In the genomic region with DNA sequence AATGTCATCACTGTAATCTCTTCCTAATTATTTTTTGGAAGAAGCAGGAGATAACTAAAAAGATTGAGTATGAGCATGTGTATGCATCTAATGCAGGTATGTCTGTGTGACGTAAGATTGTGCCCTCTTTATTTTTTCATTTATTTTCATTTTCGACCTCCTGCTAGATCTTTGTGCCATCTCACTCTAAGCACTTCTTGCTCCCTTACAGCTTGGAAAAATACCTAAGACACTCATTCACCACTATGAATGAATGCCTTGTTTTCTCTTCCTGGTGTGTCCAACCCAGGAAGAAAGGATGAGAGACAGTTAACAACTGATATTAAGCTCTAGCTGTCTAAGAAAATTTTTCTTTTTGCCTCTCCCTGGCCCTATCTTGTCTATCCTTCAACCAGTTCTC, we compare ENCODE assay signal across 14 cellular contexts.
"Had no signal": no experiment of that assay in that cellular context is flagged by ENCODE, and none has a peak within 500 bp of the region (broad histone marks: within the 10 kb centered on the region; RNA-seq: fewer than 3 reads in every experiment).

No MANE protein-coding gene starts in this region.

- ATAC-seq: activated CD8-positive, alpha-beta memory T cell treated with anti-CD3 and anti-CD28 coated beads, Interleukin-2, amount 10 ng/mL, durations not matched to agents 7 days and 5 days; lower lobe of right lung; natural killer cell treated with Interleukin-12 subunit alpha and Interleukin-12 subunit beta and Interleukin-15 and Interleukin-18, amount 100 ng/mL, for 72 hours; stimulated activated naive B cell treated with anti-CD40 and anti-IgM and Interleukin-4, amounts not matched to agents 10 μg/mL and 1 μg/mL and 100 μg/mL, for 72 hours; upper lobe of right lung had no signal

- DNase-seq: activated CD4-positive, alpha-beta memory T cell treated with anti-CD3 and anti-CD28 coated beads, Interleukin-2, amount 10 ng/mL, durations not matched to agents 7 days and 5 days; activated CD4-positive, alpha-beta T cell treated with anti-CD3 and anti-CD28 coated beads for 48 hours; activated CD4-positive, CD25-positive, alpha-beta regulatory T cell; activated CD8-positive, alpha-beta memory T cell treated with anti-CD3 and anti-CD28 coated beads, Interleukin-2, amount 10 ng/mL, durations not matched to agents 7 days and 5 days; glutamatergic neuron; hypothalamus; islet precursor cell; lower lobe of right lung; sigmoid colon; spleen; stimulated activated naive B cell treated with anti-CD40 and anti-IgM and Interleukin-4, amounts not matched to agents 10 μg/mL and 1 μg/mL and 100 μg/mL, for 72 hours; upper lobe of right lung had no signal

- H3K27ac ChIP-seq: lower lobe of right lung, parathyroid adenoma, sigmoid colon, spleen, upper lobe of right lung had no signal

- H3K9me3 ChIP-seq: lower lobe of right lung, sigmoid colon, spleen, upper lobe of right lung had no signal

- H3K4me1 ChIP-seq: lower lobe of right lung, parathyroid adenoma, sigmoid colon, spleen, upper lobe of right lung had no signal

- H3K4me3 ChIP-seq: lower lobe of right lung, sigmoid colon, spleen, upper lobe of right lung had no signal

- H3K36me3 ChIP-seq: lower lobe of right lung, sigmoid colon, spleen, upper lobe of right lung had no signal
